In genomic region chr1:15100369-15101111, GRCh38 we compare ENCODE assay signal across 8 cellular contexts. TPM values are rescaled to one million over a fixed set of nuclear protein-coding genes. Genes with fewer than 3 reads are reported as not detected.
DNase-seq lines count a peak whose midpoint lies in the region; ATAC-seq, FAIRE-seq and TF ChIP-seq lines count a peak whose summit lies in the region.

No MANE protein-coding gene starts in this region.

- no peak overlapping the region for H3K9ac ChIP-seq in adipocyte (ENCODE audit: low read length)

- FAIRE-seq in HTR-8/SVneo (lab: Jason Lieb, UNC): peak; percentile 86

- DNase-seq in DMS79 treated with DMSO at 0.1 percent for 48 hours (lab: John Stamatoyannopoulos, UW): peak; percentile 82
- DNase-seq in HTR-8/SVneo (ENCODE audit: insufficient read length, low spot score): peak; percentile 55
- DNase-seq in RWPE2 (ENCODE audit: low spot score): no peak
- peak; percentile 68 for DNase-seq in adipocyte (ENCODE audit: low read depth)
- peak; percentile 65 for DNase-seq in hepatic stellate cell (ENCODE audit: low spot score)
- no peak for DNase-seq in spleen

- peaks cover 6% of the 10 kb centered on the region for H3K27me3 ChIP-seq in RWPE2 (ENCODE audit: insufficient read depth, poor library complexity, severe bottlenecking)
- H3K27me3 ChIP-seq in adipocyte (replicated peaks; ENCODE audit: control insufficient read depth, insufficient read depth, low read length): peaks cover 37% of the 10 kb centered on the region
- H3K27me3 ChIP-seq in spleen (replicated peaks in 1 of 7): peaks cover 0 to 35% (median 0%) of the 10 kb centered on the region in 7 donors

- H3K4me1 ChIP-seq in RWPE2 (ENCODE audit: insufficient read depth, poor library complexity, severe bottlenecking) (no peaks in the 10 kb centered on the region), adipocyte (ENCODE audit: control insufficient read depth, insufficient read depth, low read length) (no peaks in the 10 kb centered on the region), spleen (peaks cover 0 to 21% (median 8%) of the 10 kb centered on the region in 6 donors)

- H3K36me3 ChIP-seq in RWPE2 (ENCODE audit: low read depth) (no peaks in the 10 kb centered on the region), adipocyte (ENCODE audit: control insufficient read depth, insufficient read depth, low read length, severe bottlenecking) (no peaks in the 10 kb centered on the region), spleen (peaks cover 0 to 31% (median 6%) of the 10 kb centered on the region in 6 donors)

- H3K9me3 ChIP-seq in RWPE2 (ENCODE audit: severe bottlenecking) (peaks cover 3% of the 10 kb centered on the region), adipocyte (ENCODE audit: control insufficient read depth, low read length) (peaks cover 17% of the 10 kb centered on the region), spleen (peaks cover 0 to 12% (median 9%) of the 10 kb centered on the region in 8 donors)

- WGBS in spleen, 5 donors: 27 to 38% (median 31%) methylated on average over 19 to 23 of the region's 23 CpGs

- intact Hi-C loops in spleen (cut with DNase I; ENCODE audit: low total_unique reads): no loop called here

- TF ChIP-seq POLR2A in spleen (IDR thresholded peaks at IDR 0.05): no peak
- TF ChIP-seq POLR2A in GM18505 (IDR thresholded peaks at IDR 0.05; ENCODE audit: borderline replicate concordance, extremely low read depth, insufficient read depth, insufficient read length): no peak

- peak; percentile 72 for ATAC-seq in RWPE2 (ENCODE audit: low read depth)
- ATAC-seq in GM18502 (IDR thresholded peaks at IDR 0.05; ENCODE audit: poor library complexity, unreplicated experiment): no peak
- ATAC-seq in GM18505 (IDR thresholded peaks at IDR 0.05; ENCODE audit: unreplicated experiment): no peak

- peak; percentile 87 for TF ChIP-seq CTCF in RWPE2 (IDR thresholded peaks at IDR 0.05; ENCODE audit: poor library complexity, severe bottlenecking)
- peak; percentile 65 to 92 (median 84) for TF ChIP-seq CTCF in spleen (IDR thresholded peaks at IDR 0.05 in 8 of 11, conservative IDR thresholded peaks at IDR 0.05 in 3 of 11)

- no peak overlapping the region for H3K27ac ChIP-seq in RWPE2 (ENCODE audit: poor library complexity, severe bottlenecking)
- H3K27ac ChIP-seq in spleen: no peak overlapping the region

- H3K4me3 ChIP-seq in RWPE2 (ENCODE audit: severe bottlenecking): no peak overlapping the region
- no peak overlapping the region for H3K4me3 ChIP-seq in adipocyte (ENCODE audit: low read length)
- H3K4me3 ChIP-seq in spleen: no peak overlapping the region

RNA-seq across cellular contexts. Expression of gene TMEM51, which starts 53.0 kb away (rescaled TPM):
- total RNA-seq in spleen: 10 to 100 TPM in 3 of 7 donors, 1 to 10 TPM in 4; 6.0 to 13.8 (median 8.4) TPM
- polyA plus RNA-seq in spleen: 1 to 10 TPM; 3.5 to 5.3 (median 3.9) TPM

Comparison
In these comparisons a context has a peak if more than half of its experiments do, and no peak if none do; other contexts are left out.
1. DNase-seq: peak in DMS79 treated with DMSO at 0.1 percent for 48 hours (single experiment), HTR-8/SVneo (single experiment), adipocyte (single experiment) and hepatic stellate cell (single experiment); none in RWPE2 (single experiment) and spleen (single experiment).